ENCODE assay signal across 7 cellular contexts in genomic region chr7:133854739-133855138, GRCh38.
DNase-seq lines count a peak whose midpoint lies in the region; ATAC-seq, FAIRE-seq and TF ChIP-seq lines count a peak whose summit lies in the region.

No MANE protein-coding gene starts in this region.

- H3K9me3 ChIP-seq in keratinocyte (ENCODE audit: control insufficient read depth, low read depth, low read length) (peaks cover 3% of the 10 kb centered on the region), sigmoid colon (no peaks in the 10 kb centered on the region)

- peaks cover 44% of the 10 kb centered on the region for H3K4me1 ChIP-seq in keratinocyte (ENCODE audit: control insufficient read depth, extremely low read depth, insufficient read depth, low read length)
- no peaks in the 10 kb centered on the region for H3K4me1 ChIP-seq in sigmoid colon

- dilution Hi-C loops in keratinocyte (cut with MboI; ENCODE audit: extremely low pct_ligation_motif_present, low sequenced_read_pairs), result no loop called here

- TF ChIP-seq POLR2A in sigmoid colon (IDR thresholded peaks at IDR 0.05), result no peak

- H3K9me1 ChIP-seq in keratinocyte (ENCODE audit: control insufficient read depth, extremely low read depth, insufficient read depth, low read length), result no peaks in the 10 kb centered on the region

- no peak for FAIRE-seq in keratinocyte (lab: Jason Lieb, UNC)

- H3K9ac ChIP-seq in keratinocyte (ENCODE audit: control insufficient read depth, extremely low read depth, insufficient read depth, low read length), result no peak overlapping the region

- H3K27me3 ChIP-seq in keratinocyte (ENCODE audit: control insufficient read depth, extremely low read depth, insufficient read depth, low read length) (no peaks in the 10 kb centered on the region), sigmoid colon (no peaks in the 10 kb centered on the region)

- no peaks in the 10 kb centered on the region for H4K20me1 ChIP-seq in keratinocyte (ENCODE audit: control insufficient read depth, extremely low read depth, insufficient read depth, low read length)

- H3K36me3 ChIP-seq in keratinocyte (ENCODE audit: control insufficient read depth in 2 of 2, extremely low read depth in 1 of 2, insufficient read depth in 2 of 2, low read length in 2 of 2) (no peaks in the 10 kb centered on the region), sigmoid colon (no peaks in the 10 kb centered on the region)

- H3K4me2 ChIP-seq in keratinocyte (ENCODE audit: control insufficient read depth, extremely low read depth, insufficient read depth, low read depth, low read length), result peak overlapping the region; percentile 45

- no peak for ATAC-seq in GM21619 (IDR thresholded peaks at IDR 0.05; ENCODE audit: unreplicated experiment)
- ATAC-seq in GM18858 (IDR thresholded peaks at IDR 0.05; ENCODE audit: unreplicated experiment), result no peak

- TF ChIP-seq EP300 in sigmoid colon (IDR thresholded peaks at IDR 0.05), result no peak

- no peak overlapping the region for H2AFZ ChIP-seq in keratinocyte (ENCODE audit: control insufficient read depth, low read length)

- H3K4me3 ChIP-seq in keratinocyte (ENCODE audit: control insufficient read depth in 2 of 3, extremely low read depth in 1 of 3, insufficient read depth in 2 of 3, low read depth in 1 of 3, low read length in 3 of 3), result peak overlapping the region in 1 of 3 experiments; percentile 17
- no peak overlapping the region for H3K4me3 ChIP-seq in sigmoid colon

- intact Hi-C loops in sigmoid colon (cut with DNase I), result no loop called here

- H3K27ac ChIP-seq in keratinocyte (ENCODE audit: control insufficient read depth, insufficient read depth, low read length) (peak overlapping the region; percentile 52), sigmoid colon (no peak overlapping the region)

- DNase-seq in GM04503 (ENCODE audit: low read depth), result peak; percentile 14
- DNase-seq in NCI-H1092 treated with DMSO at 0.1 percent for 48 hours (lab: John Stamatoyannopoulos, UW), result peak; percentile 74
- DNase-seq in SW480 (ENCODE audit: low spot score), result peak; percentile 69
- peak; percentile 21 for DNase-seq in keratinocyte (ENCODE audit: low read depth, low spot score)
- DNase-seq in sigmoid colon, result no peak

- no peaks in the 10 kb centered on the region for H3K79me2 ChIP-seq in keratinocyte (ENCODE audit: control insufficient read depth, insufficient read depth, low read length)

- TF ChIP-seq CTCF in keratinocyte (optimal IDR thresholded peaks at IDR 0.05 in 1 of 3, IDR thresholded peaks at IDR 0.05 in 1 of 3, conservative IDR thresholded peaks at IDR 0.05 in 1 of 3; ENCODE audit: extremely low read depth in 1 of 3, insufficient read depth in 2 of 3, low read length in 3 of 3) (peak in 1 of 3 experiments; percentile 12), sigmoid colon (IDR thresholded peaks at IDR 0.05) (no peak)
